In the genomic region with DNA sequence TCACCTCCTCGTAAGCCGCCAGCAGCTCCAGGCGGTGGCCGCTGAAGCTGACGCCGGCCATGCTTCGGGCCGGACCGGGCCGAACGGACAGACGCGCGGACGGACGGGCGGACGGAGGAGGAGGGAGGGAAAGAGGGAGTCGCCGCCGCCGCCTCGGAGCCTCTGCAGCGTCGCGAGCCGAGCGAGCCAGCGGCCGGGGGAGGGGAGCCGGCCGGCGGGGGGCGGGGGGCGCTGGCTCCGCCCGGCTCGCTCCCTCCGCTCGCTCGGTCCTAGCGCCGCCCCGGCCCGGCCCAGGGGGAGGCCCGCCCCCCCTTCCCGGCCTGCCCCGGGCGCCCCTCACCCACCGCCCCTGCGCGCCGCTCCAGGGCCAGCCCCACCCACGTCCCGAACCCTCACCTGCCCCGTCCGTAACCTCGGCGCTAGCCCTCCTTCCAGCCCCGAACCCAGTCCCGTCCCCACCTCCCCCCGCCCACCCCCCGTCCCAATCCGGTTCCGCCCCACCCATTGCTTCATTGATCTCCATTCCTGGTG, we compare ENCODE assay signal across 8 cellular contexts. TPM values are rescaled to one million over a fixed set of nuclear protein-coding genes. Genes with fewer than 3 reads are reported as not detected.
DNase-seq lines count a peak whose midpoint lies in the region; ATAC-seq, FAIRE-seq and TF ChIP-seq lines count a peak whose summit lies in the region.

A gene (minus strand): TSS at position 174 of the 531 bp plus-strand sequence. CDS start 113 bp downstream, at position 61.

- TF ChIP-seq CTCF in GM20000 (IDR thresholded peaks at IDR 0.05; ENCODE audit: extremely low read depth, missing control alignments) (no peak), bronchial epithelial cell (IDR thresholded peaks at IDR 0.05; ENCODE audit: insufficient read depth, low read length, severe bottlenecking) (no peak)

- no peaks in the 10 kb centered on the region for H3K27me3 ChIP-seq in bronchial epithelial cell (ENCODE audit: control insufficient read depth, insufficient read depth, low read length)
- no peaks in the 10 kb centered on the region for H3K27me3 ChIP-seq in small intestine (ENCODE audit: control insufficient read depth in 2 of 2, insufficient read depth in 2 of 2, low read length in 2 of 2)

- H3K36me3 ChIP-seq in bronchial epithelial cell (ENCODE audit: control insufficient read depth, insufficient read depth, low read length) (peaks cover 12% of the 10 kb centered on the region), small intestine (ENCODE audit: control insufficient read depth in 2 of 2, insufficient read depth in 2 of 2, low read length in 2 of 2) (no peaks in the 10 kb centered on the region)

- no peak for ATAC-seq in HG02588 (IDR thresholded peaks at IDR 0.05; ENCODE audit: unreplicated experiment)

- H3K4me1 ChIP-seq in small intestine (ENCODE audit: control insufficient read depth in 2 of 2, insufficient read depth in 1 of 2, low read depth in 1 of 2, low read length in 1 of 2), result no peaks in the 10 kb centered on the region

- no peaks in the 10 kb centered on the region for H3K9me3 ChIP-seq in small intestine (ENCODE audit: control insufficient read depth, low read depth)

- peak; percentile 22 for DNase-seq in COLO668 (lab: John Stamatoyannopoulos, UW; ENCODE audit: unreplicated experiment)
- peak; percentile 95 for DNase-seq in GM20000 (ENCODE audit: low spot score)
- DNase-seq in NCI-H82 treated with DMSO at 0.1 percent for 48 hours (lab: John Stamatoyannopoulos, UW; ENCODE audit: unreplicated experiment), result peak; percentile 23
- DNase-seq in bronchial epithelial cell (ENCODE audit: low read depth), result no peak
- peak; percentile 62 for DNase-seq in iris pigment epithelial cell (ENCODE audit: low read depth)
- DNase-seq in small intestine, result no peak
- no peak for DNase-seq in stimulated activated CD4-positive, alpha-beta T cell treated with anti-CD3 and anti-CD28 coated beads, Interleukin-2, amount 100 ng/mL, for 48 hours

- 2 to 3% (median 3%) methylated on average over 18 to 62 of the region's 65 CpGs for WGBS in small intestine, 3 donors

- H3K27ac ChIP-seq in small intestine (ENCODE audit: low read depth in 1 of 2, low read length in 1 of 2), result no peak within 1 kb of the TSS

- FAIRE-seq in bronchial epithelial cell (lab: Jason Lieb, UNC) (no peak), small intestine (lab: Jason Lieb, UNC) (no peak)

- H3K4me3 ChIP-seq in bronchial epithelial cell (ENCODE audit: low read depth, low read length), result peak within 1 kb of the TSS; percentile 70
- peak within 1 kb of the TSS; percentile 60 to 68 for H3K4me3 ChIP-seq in small intestine (ENCODE audit: low read depth in 1 of 2, low read length in 2 of 2)

RNA-seq across cellular contexts. Expression of the gene that starts here (rescaled TPM):
- 58.7 and 71.7 TPM in 2 replicates for total RNA-seq in bronchial epithelial cell
- polyA plus RNA-seq in small intestine, result 10 to 100 TPM in 1 of 3 donors, 1 to 10 TPM in 2; 1.6 to 32.0 (median 5.1) TPM

Comparison
In these comparisons a context has a peak if more than half of its experiments do, and no peak if none do; other contexts are left out.
1. DNase-seq: peak in COLO668 (single experiment), GM20000 (single experiment), NCI-H82 treated with DMSO at 0.1 percent for 48 hours (single experiment) and iris pigment epithelial cell (single experiment); none in bronchial epithelial cell (single experiment), small intestine (single experiment) and stimulated activated CD4-positive, alpha-beta T cell treated with anti-CD3 and anti-CD28 coated beads, Interleukin-2, amount 100 ng/mL, for 48 hours (0 of 2).